In genomic region chr19:55613930-55614710, GRCh38 we compare ENCODE assay signal across 36 cellular contexts.
"Had no signal": no experiment of that assay in that cellular context is flagged by ENCODE, and none has a peak within 500 bp of the region (broad histone marks: within the 10 kb centered on the region; RNA-seq: fewer than 3 reads in every experiment).

No MANE protein-coding gene starts in this region.

- H3K4me3 ChIP-seq: adrenal gland, body of pancreas, esophagus muscularis mucosa, gastrocnemius medialis, heart left ventricle had no signal

- H3K27me3 Mint-ChIP-seq: activated CD4-positive, alpha-beta memory T cell treated with anti-CD3 and anti-CD28 coated beads for 36 hours; activated CD4-positive, alpha-beta T cell treated with anti-CD3 and anti-CD28 coated beads for 36 hours; activated CD4-positive, alpha-beta T cell treated with anti-CD3 and anti-CD28 coated beads, Interleukin-2, amount 10 ng/mL, durations not matched to agents 24 days and 14 days; activated CD8-positive, alpha-beta memory T cell treated with anti-CD3 and anti-CD28 coated beads, Interleukin-2, amount 10 ng/mL, durations not matched to agents 7 days and 5 days; activated naive CD4-positive, alpha-beta T cell treated with anti-CD3 and anti-CD28 coated beads, Interleukin-2, amount 50 U/mL, for 24 hours; activated naive CD8-positive, alpha-beta T cell treated with anti-CD3 and anti-CD28 coated beads for 36 hours; activated naive CD8-positive, alpha-beta T cell treated with anti-CD3 and anti-CD28 coated beads, Interleukin-2, amount 50 U/mL, for 24 hours; effector memory CD8-positive, alpha-beta T cell; T-helper 17 cell had no signal

- H3K27ac Mint-ChIP-seq: activated CD4-positive, alpha-beta memory T cell treated with anti-CD3 and anti-CD28 coated beads for 36 hours; activated CD4-positive, alpha-beta T cell treated with anti-CD3 and anti-CD28 coated beads for 36 hours; activated CD4-positive, alpha-beta T cell treated with anti-CD3 and anti-CD28 coated beads, Interleukin-2, amount 10 ng/mL, durations not matched to agents 24 days and 14 days; activated CD8-positive, alpha-beta memory T cell treated with anti-CD3 and anti-CD28 coated beads, Interleukin-2, amount 10 ng/mL, durations not matched to agents 7 days and 5 days; activated CD8-positive, alpha-beta T cell treated with anti-CD3 and anti-CD28 coated beads, Interleukin-2, amount 10 ng/mL, durations not matched to agents 7 days and 5 days; activated naive CD4-positive, alpha-beta T cell treated with anti-CD3 and anti-CD28 coated beads for 36 hours; activated naive CD4-positive, alpha-beta T cell treated with anti-CD3 and anti-CD28 coated beads, Interleukin-2, amount 50 U/mL, for 24 hours; activated naive CD8-positive, alpha-beta T cell treated with anti-CD3 and anti-CD28 coated beads for 36 hours; activated naive CD8-positive, alpha-beta T cell treated with anti-CD3 and anti-CD28 coated beads, Interleukin-2, amount 50 U/mL, for 24 hours; activated T-helper 1 cell treated with anti-CD3 and anti-CD28 coated beads, Interleukin-12 subunit alpha, Interleukin-12 subunit beta, Interleukin-2, Interleukin-4 antibody, amounts not matched to agents 30 ng/mL and 10 ng/mL and 1 ng/mL, durations not matched to agents 14 hours and 24 hours and 36 hours; activated T-helper 2 cell treated with anti-CD3 and anti-CD28 coated beads, Interferon-gamma antibody, Interleukin-2, Interleukin-4, amounts not matched to agents 10 μg/mL and 5 μg/mL and 100 μg/mL, durations not matched to agents 14 hours and 24 hours and 36 hours; effector memory CD8-positive, alpha-beta T cell; T-helper 17 cell; T-helper 2 cell treated with Interferon-gamma antibody and Interleukin-4, amounts not matched to agents 5 μg/mL and 100 μg/mL, for 36 hours had no signal

- H3K27ac ChIP-seq: adrenal gland, body of pancreas, esophagus muscularis mucosa, foreskin keratinocyte had no signal

- H3K4me3 Mint-ChIP-seq: activated CD4-positive, alpha-beta memory T cell treated with anti-CD3 and anti-CD28 coated beads for 36 hours; activated CD4-positive, alpha-beta T cell treated with anti-CD3 and anti-CD28 coated beads for 36 hours; activated CD4-positive, alpha-beta T cell treated with anti-CD3 and anti-CD28 coated beads, Interleukin-2, amount 10 ng/mL, durations not matched to agents 24 days and 14 days; activated CD8-positive, alpha-beta memory T cell treated with anti-CD3 and anti-CD28 coated beads, Interleukin-2, amount 10 ng/mL, durations not matched to agents 7 days and 5 days; activated CD8-positive, alpha-beta T cell treated with anti-CD3 and anti-CD28 coated beads, Interleukin-2, amount 10 ng/mL, durations not matched to agents 7 days and 5 days; activated naive CD4-positive, alpha-beta T cell treated with anti-CD3 and anti-CD28 coated beads for 36 hours; activated naive CD4-positive, alpha-beta T cell treated with anti-CD3 and anti-CD28 coated beads, Interleukin-2, amount 50 U/mL, for 24 hours; activated naive CD8-positive, alpha-beta T cell treated with anti-CD3 and anti-CD28 coated beads for 36 hours; activated naive CD8-positive, alpha-beta T cell treated with anti-CD3 and anti-CD28 coated beads, Interleukin-2, amount 50 U/mL, for 24 hours; activated T-helper 1 cell treated with anti-CD3 and anti-CD28 coated beads, Interleukin-12 subunit alpha, Interleukin-12 subunit beta, Interleukin-2, Interleukin-4 antibody, amounts not matched to agents 30 ng/mL and 10 ng/mL and 1 ng/mL, durations not matched to agents 14 hours and 24 hours and 36 hours; effector memory CD8-positive, alpha-beta T cell; T-helper 17 cell; T-helper 2 cell treated with Interferon-gamma antibody and Interleukin-4, amounts not matched to agents 5 μg/mL and 100 μg/mL, for 36 hours had no signal

- DNase-seq: activated CD4-positive, alpha-beta memory T cell treated with anti-CD3 and anti-CD28 coated beads for 36 hours; activated CD4-positive, alpha-beta T cell treated with anti-CD3 and anti-CD28 coated beads for 36 hours; activated CD4-positive, alpha-beta T cell treated with anti-CD3 and anti-CD28 coated beads, Interleukin-2, amount 10 ng/mL, durations not matched to agents 24 days and 14 days; activated CD4-positive, CD25-positive, alpha-beta regulatory T cell; activated CD4-positive, CD25-positive, alpha-beta regulatory T cell treated with anti-CD3 and anti-CD28 coated beads, Interleukin-2, amount 50 U/mL, for 72 hours; activated CD8-positive, alpha-beta memory T cell treated with anti-CD3 and anti-CD28 coated beads, Interleukin-2, amount 10 ng/mL, durations not matched to agents 7 days and 5 days; activated CD8-positive, alpha-beta memory T cell treated with anti-CD3 and anti-CD28 coated beads, Interleukin-2, amount 50 U/mL, for 4 hours; activated CD8-positive, alpha-beta T cell treated with anti-CD3 and anti-CD28 coated beads, Interleukin-2, amount 10 ng/mL, durations not matched to agents 7 days and 5 days; activated effector memory CD4-positive, alpha-beta T cell treated with anti-CD3 and anti-CD28 coated beads, Interleukin-2, amount 50 U/mL, for 16 hours; activated naive CD4-positive, alpha-beta T cell treated with anti-CD3 and anti-CD28 coated beads for 36 hours; activated naive CD8-positive, alpha-beta T cell treated with anti-CD3 and anti-CD28 coated beads for 36 hours; activated naive CD8-positive, alpha-beta T cell treated with anti-CD3 and anti-CD28 coated beads, Interleukin-2, amount 50 U/mL, for 24 hours; activated T-cell treated with anti-CD3 and anti-CD28 coated beads, Interleukin-2, amount 50 U/mL, for 1 hour; activated T-cell treated with anti-CD3 and anti-CD28 coated beads, Interleukin-2, amount 50 U/mL, for 48 hours; adrenal gland; amygdala; aorta; body of pancreas; caudate nucleus; cortex of kidney; dermis blood vessel endothelial cell; effector CD4-positive, alpha-beta T cell; effector memory CD8-positive, alpha-beta T cell; erythroblast; foreskin keratinocyte; gastrocnemius medialis; glutamatergic neuron; T-helper 17 cell; T1000 had no signal

- H3K9me3 ChIP-seq: adrenal gland, body of pancreas, esophagus muscularis mucosa, gastrocnemius medialis, heart left ventricle had no signal

- ATAC-seq: activated CD4-positive, alpha-beta T cell treated with anti-CD3 and anti-CD28 coated beads for 36 hours; activated CD8-positive, alpha-beta memory T cell treated with anti-CD3 and anti-CD28 coated beads, Interleukin-2, amount 10 ng/mL, durations not matched to agents 7 days and 5 days; activated CD8-positive, alpha-beta T cell treated with anti-CD3 and anti-CD28 coated beads, Interleukin-2, amount 10 ng/mL, durations not matched to agents 7 days and 5 days; activated naive CD8-positive, alpha-beta T cell treated with anti-CD3 and anti-CD28 coated beads, Interleukin-2, amount 50 U/mL, for 24 hours; body of pancreas; effector memory CD8-positive, alpha-beta T cell; foreskin keratinocyte; gastrocnemius medialis; heart left ventricle; T-helper 17 cell had no signal

- H3K9me3 Mint-ChIP-seq: activated CD4-positive, alpha-beta memory T cell treated with anti-CD3 and anti-CD28 coated beads for 36 hours; activated CD4-positive, alpha-beta T cell treated with anti-CD3 and anti-CD28 coated beads, Interleukin-2, amount 10 ng/mL, durations not matched to agents 24 days and 14 days; activated naive CD4-positive, alpha-beta T cell treated with anti-CD3 and anti-CD28 coated beads for 36 hours; activated naive CD4-positive, alpha-beta T cell treated with anti-CD3 and anti-CD28 coated beads, Interleukin-2, amount 50 U/mL, for 24 hours; activated naive CD8-positive, alpha-beta T cell treated with anti-CD3 and anti-CD28 coated beads for 36 hours; activated naive CD8-positive, alpha-beta T cell treated with anti-CD3 and anti-CD28 coated beads, Interleukin-2, amount 50 U/mL, for 24 hours; activated T-helper 1 cell treated with anti-CD3 and anti-CD28 coated beads, Interleukin-12 subunit alpha, Interleukin-12 subunit beta, Interleukin-2, Interleukin-4 antibody, amounts not matched to agents 30 ng/mL and 10 ng/mL and 1 ng/mL, durations not matched to agents 14 hours and 24 hours and 36 hours; activated T-helper 2 cell treated with anti-CD3 and anti-CD28 coated beads, Interferon-gamma antibody, Interleukin-2, Interleukin-4, amounts not matched to agents 10 μg/mL and 5 μg/mL and 100 μg/mL, durations not matched to agents 14 hours and 24 hours and 36 hours; effector memory CD8-positive, alpha-beta T cell; T-helper 2 cell treated with Interferon-gamma antibody and Interleukin-4, amounts not matched to agents 5 μg/mL and 100 μg/mL, for 36 hours had no signal

- H3K27me3 ChIP-seq: adrenal gland, body of pancreas, esophagus muscularis mucosa, foreskin keratinocyte, gastrocnemius medialis, heart left ventricle had no signal

- H3K4me1 ChIP-seq: foreskin keratinocyte had no signal

- FAIRE-seq: colon had no signal
